In the genomic region with DNA sequence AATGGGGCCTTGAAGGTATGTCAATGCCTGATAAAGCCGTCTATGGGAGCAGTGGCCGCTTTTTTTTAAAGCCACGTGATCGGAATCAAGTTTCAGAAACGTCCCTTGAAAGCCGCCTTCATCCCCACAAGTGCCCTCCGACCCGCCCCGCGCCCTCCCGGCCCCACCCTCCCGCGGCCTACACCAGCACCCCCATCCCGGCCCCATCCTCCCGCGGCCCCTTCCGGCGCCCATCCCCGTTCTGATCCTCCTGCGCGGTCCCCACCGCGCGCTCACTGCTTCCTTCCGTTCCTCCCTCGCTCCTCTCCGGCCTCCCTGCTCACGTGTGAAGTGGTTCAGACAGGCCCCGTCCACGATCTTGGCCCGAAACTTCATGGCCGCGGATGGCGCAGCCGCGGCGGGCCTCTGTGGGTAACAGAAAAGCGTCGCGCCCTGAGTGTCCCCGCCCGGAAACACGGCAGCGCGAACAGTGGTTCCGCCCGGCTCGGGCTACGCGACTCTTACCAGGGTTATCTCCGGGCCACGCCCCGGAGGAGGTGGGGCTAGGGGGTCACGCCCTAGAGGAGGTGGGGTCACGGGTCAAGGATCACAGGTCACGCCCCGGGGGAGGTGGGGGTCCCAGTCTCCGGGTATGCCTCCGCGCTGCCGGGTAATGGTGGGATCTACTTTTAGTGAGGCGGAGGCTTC, we compare ENCODE assay signal across 8 cellular contexts. TPM values are rescaled to one million over a fixed set of nuclear protein-coding genes. Genes with fewer than 3 reads are reported as not detected.
DNase-seq lines count a peak whose midpoint lies in the region; TF ChIP-seq lines count a peak whose summit lies in the region.

HUS1 (minus strand) TSS at position 471 of the 687 bp plus-strand sequence; CDS start at position 375, 96 bp downstream.

- no peak for TF ChIP-seq CTCF in GM06990 (IDR thresholded peaks at IDR 0.05; ENCODE audit: insufficient read depth, low read length, poor library complexity, severe bottlenecking)
- no peak for TF ChIP-seq CTCF in HFFc6 (IDR thresholded peaks at IDR 0.05)

- no peaks in the 10 kb centered on the region; the same call in 1 of the 2 replicates for H3K27me3 Mint-ChIP-seq in HFFc6 (ENCODE audit: insufficient read depth)
- no peaks in the 10 kb centered on the region for H3K27me3 Mint-ChIP-seq in activated naive CD4-positive, alpha-beta T cell treated with anti-CD3 and anti-CD28 coated beads, Interleukin-2, amount 10 ng/mL, durations not matched to agents 7 days and 5 days

- peak within 1 kb of the TSS; percentile 92 for H3K9ac ChIP-seq in SK-N-MC (ENCODE audit: insufficient read length)

- H3K36me3 ChIP-seq in GM06990 (ENCODE audit: control insufficient read depth, insufficient read depth, low read length) (peaks cover 7% of the 10 kb centered on the region), SK-N-MC (ENCODE audit: insufficient read depth, low read length) (peaks cover 42% of the 10 kb centered on the region)

- peak within 1 kb of the TSS; percentile 88 for H3K4me3 ChIP-seq in GM06990 (replicated peaks; ENCODE audit: low read depth, low read length)
- H3K4me3 ChIP-seq in SK-N-MC: peak within 1 kb of the TSS; percentile 95

- no peaks in the 10 kb centered on the region for H3K9me3 Mint-ChIP-seq in HFFc6
- H3K9me3 Mint-ChIP-seq in activated naive CD4-positive, alpha-beta T cell treated with anti-CD3 and anti-CD28 coated beads, Interleukin-2, amount 10 ng/mL, durations not matched to agents 7 days and 5 days: no peaks in the 10 kb centered on the region

- H3K36me3 Mint-ChIP-seq in HFFc6 (ENCODE audit: low read depth): peaks cover 19% of the 10 kb centered on the region
- H3K36me3 Mint-ChIP-seq in activated naive CD4-positive, alpha-beta T cell treated with anti-CD3 and anti-CD28 coated beads, Interleukin-2, amount 10 ng/mL, durations not matched to agents 7 days and 5 days: peaks cover 36% of the 10 kb centered on the region

- H3K4me3 Mint-ChIP-seq in HFFc6: peak within 1 kb of the TSS; percentile 89
- H3K4me3 Mint-ChIP-seq in activated naive CD4-positive, alpha-beta T cell treated with anti-CD3 and anti-CD28 coated beads, Interleukin-2, amount 10 ng/mL, durations not matched to agents 7 days and 5 days: peak within 1 kb of the TSS; percentile 90

- DNase-seq in GM06990 (ENCODE audit: extremely low read depth, insufficient read length): peak; percentile 99
- DNase-seq in HFFc6: peak; percentile 87
- DNase-seq in NAMALWA (ENCODE audit: low spot score): peak; percentile 99
- DNase-seq in SK-N-MC (ENCODE audit: low read depth, low spot score): no peak
- peak; percentile 97 for DNase-seq in activated naive CD4-positive, alpha-beta T cell treated with anti-CD3 and anti-CD28 coated beads, Interleukin-2, amount 10 ng/mL, durations not matched to agents 7 days and 5 days
- peak; percentile 91 for DNase-seq in germinal center (ENCODE audit: low spot score)
- peak; percentile 27 to 94 (median 82) for DNase-seq in nucleus accumbens (lab: John Stamatoyannopoulos, UW)
- peak; percentile 93 for DNase-seq in superior temporal gyrus (ENCODE audit: extremely low spot score)

- peak within 1 kb of the TSS; percentile 81; the same call in 1 of the 2 replicates for H3K27ac ChIP-seq in SK-N-MC

- peaks cover 19% of the 10 kb centered on the region for H3K4me1 Mint-ChIP-seq in HFFc6 (ENCODE audit: low read depth)
- H3K4me1 Mint-ChIP-seq in activated naive CD4-positive, alpha-beta T cell treated with anti-CD3 and anti-CD28 coated beads, Interleukin-2, amount 10 ng/mL, durations not matched to agents 7 days and 5 days: peaks cover 25% of the 10 kb centered on the region

- peak within 1 kb of the TSS; percentile 90 for H3K27ac Mint-ChIP-seq in HFFc6
- peak within 1 kb of the TSS; percentile 96 for H3K27ac Mint-ChIP-seq in activated naive CD4-positive, alpha-beta T cell treated with anti-CD3 and anti-CD28 coated beads, Interleukin-2, amount 10 ng/mL, durations not matched to agents 7 days and 5 days

- H3K9me3 ChIP-seq in SK-N-MC (ENCODE audit: low read depth, low read length): no peaks in the 10 kb centered on the region

- CTCF ChIA-PET in activated naive CD4-positive, alpha-beta T cell treated with anti-CD3 and anti-CD28 coated beads, Interleukin-2, amount 10 ng/mL, durations not matched to agents 7 days and 5 days (lab: Charles Lee): interaction anchor here (1.8 kb wide), 2 partner anchors 9 to 131 kb away, joined by 10 to 11 read pairs; no protein-coding TSS in a partner anchor

- no peaks in the 10 kb centered on the region for H3K27me3 ChIP-seq in GM06990 (replicated peaks; ENCODE audit: control insufficient read depth, insufficient read depth, low read length)

RNA-seq across cellular contexts. Expression of gene HUS1, which starts in this region (rescaled TPM):
- 10 to 100 TPM; 27.8 to 39.2 (median 34.6) TPM for total RNA-seq in HFFc6 (2021; fragmentation: NEBNext Ultra II Directional; extraction: Animal tissue kit (Norgen Biotek cat#: 25700))
